8 cellular contexts compared by ENCODE assay signal in genomic region chrX:1452497-1453389, GRCh38. TPM values are rescaled to one million over a fixed set of nuclear protein-coding genes. Genes with fewer than 3 reads are reported as not detected.
DNase-seq lines count a peak whose midpoint lies in the region; ATAC-seq and TF ChIP-seq lines count a peak whose summit lies in the region.

Gene ASMTL, minus strand, starts transcription at chrX:1452909. Its CDS starts 69 bp downstream, at chrX:1452840.

- no peaks in the 10 kb centered on the region for H3K36me3 ChIP-seq in neuron (ENCODE audit: insufficient read depth, low read length)

- ATAC-seq in GM21737 (IDR thresholded peaks at IDR 0.05; ENCODE audit: unreplicated experiment): peak; percentile 80

- H3K4me3 ChIP-seq in LNCaP clone FGC (ENCODE audit: low read depth, low read length) (peak within 1 kb of the TSS; percentile 98), fibroblast of the aortic adventitia (ENCODE audit: low read depth, low read length) (peak within 1 kb of the TSS; percentile 88), neuron (ENCODE audit: low read length) (peak within 1 kb of the TSS; percentile 71)

- H3K9me3 ChIP-seq in neuron (ENCODE audit: low read length): peaks cover 2% of the 10 kb centered on the region

- TF ChIP-seq CTCF in LNCaP clone FGC (IDR thresholded peaks at IDR 0.05; ENCODE audit: control insufficient read depth, extremely low read depth, insufficient read depth): no peak
- TF ChIP-seq CTCF in fibroblast of the aortic adventitia (IDR thresholded peaks at IDR 0.05; ENCODE audit: insufficient read depth, low read length): no peak

- DNase-seq in D341Med (ENCODE audit: low spot score) (peak; percentile 98), LNCaP clone FGC (ENCODE audit: low read depth) (peak; percentile 84), fibroblast of the aortic adventitia (ENCODE audit: low read depth) (peak; percentile 99), superior temporal gyrus (ENCODE audit: extremely low spot score) (peak; percentile 99), hippocampal formation (lab: John Stamatoyannopoulos, UW) (no peak)
- peak; percentile 100 for DNase-seq in activated T-cell treated with anti-CD3 and anti-CD28 coated beads, Interleukin-2, amount 50 U/mL, for 48 hours

- H3K27me3 ChIP-seq in neuron (ENCODE audit: insufficient read depth, low read length): no peaks in the 10 kb centered on the region

- peaks cover 3% of the 10 kb centered on the region for H3K4me1 ChIP-seq in neuron (ENCODE audit: insufficient read depth, low read length)

- H2AFZ ChIP-seq in neuron (ENCODE audit: low read depth, low read length): peak within 1 kb of the TSS; percentile 58

RNA-seq across cellular contexts. Expression of gene ASMTL, which starts in this region (rescaled TPM):
- 17.6 and 30.2 TPM in 2 replicates for total RNA-seq in fibroblast of the aortic adventitia (ENCODE audit: low replicate concordance)

Comparison
In these comparisons a context has a peak if more than half of its experiments do, and no peak if none do; other contexts are left out.
1. DNase-seq: peak in D341Med (single experiment), LNCaP clone FGC (single experiment), activated T-cell treated with anti-CD3 and anti-CD28 coated beads, Interleukin-2, amount 50 U/mL, for 48 hours (2 of 2), fibroblast of the aortic adventitia (single experiment) and superior temporal gyrus (single experiment); none in hippocampal formation (0 of 2).
2. Peak in every context shown above with its lines, with median percentiles within 50 percentile points of each other: H3K4me3 ChIP-seq.